Comparison of ENCODE assay signal across 6 cellular contexts in genomic region chr17:63984651-63985386, GRCh38. TPM values are rescaled to one million over a fixed set of nuclear protein-coding genes. Genes with fewer than 3 reads are reported as not detected.
A peak's percentile ranks its signal among the peaks of the same experiment; 100 is the strongest.
DNase-seq lines count a peak whose midpoint lies in the region; ATAC-seq, FAIRE-seq and TF ChIP-seq lines count a peak whose summit lies in the region.

No MANE protein-coding gene starts in this region.

- peaks cover 2 to 8% of the 10 kb centered on the region in 2 donors for H3K36me3 Mint-ChIP-seq in activated T-cell treated with anti-CD3 and anti-CD28 coated beads, Interleukin-2, amount 50 U/mL, for 72 hours (ENCODE audit: insufficient read depth in 2 of 2)

- peaks cover 16% of the 10 kb centered on the region for H3K4me1 Mint-ChIP-seq in activated T-cell treated with anti-CD3 and anti-CD28 coated beads, Interleukin-2, amount 50 U/mL, for 72 hours (ENCODE audit: low read depth)

- H3K27ac Mint-ChIP-seq in activated T-cell treated with anti-CD3 and anti-CD28 coated beads, Interleukin-2, amount 50 U/mL, for 72 hours: peak overlapping the region; percentile 82

- H3K9me3 Mint-ChIP-seq in activated T-cell treated with anti-CD3 and anti-CD28 coated beads, Interleukin-2, amount 50 U/mL, for 72 hours: peaks cover 6 to 7% of the 10 kb centered on the region in 2 donors

- DNase-seq in HTR-8/SVneo (ENCODE audit: insufficient read length, low spot score) (peak; percentile 53), kidney glomerular epithelial cell (lab: John Stamatoyannopoulos, UW) (peak; percentile 50), GM13977 (ENCODE audit: low spot score) (no peak)
- peak; percentile 77 to 80 for DNase-seq in activated T-cell treated with anti-CD3 and anti-CD28 coated beads, Interleukin-2, amount 50 U/mL, for 72 hours

- H3K27me3 Mint-ChIP-seq in activated T-cell treated with anti-CD3 and anti-CD28 coated beads, Interleukin-2, amount 50 U/mL, for 72 hours (ENCODE audit: low read depth): no peaks in the 10 kb centered on the region

- no peak for TF ChIP-seq CTCF in GM13977 (IDR thresholded peaks at IDR 0.05; ENCODE audit: extremely low read depth, insufficient read depth, missing control alignments)

- in situ Hi-C loops in GM13977 (cut with MboI; ENCODE audit: low pct_unique_long_range_greater_than_20kb, low sequenced_read_pairs, unreplicated experiment): no loop called here

- FAIRE-seq in HTR-8/SVneo (lab: Jason Lieb, UNC): peak; percentile 57

- peak; percentile 92 to 96 for ATAC-seq in activated T-cell treated with anti-CD3 and anti-CD28 coated beads, Interleukin-2, amount 50 U/mL, for 72 hours (replicated peaks in 1 of 2)
- ATAC-seq in GM18502 (IDR thresholded peaks at IDR 0.05; ENCODE audit: poor library complexity, unreplicated experiment) (no peak), GM21528 (IDR thresholded peaks at IDR 0.05; ENCODE audit: low FRiP score, unreplicated experiment) (no peak)

- peak overlapping the region in 1 of 2 donors; percentile 36 for H3K4me3 Mint-ChIP-seq in activated T-cell treated with anti-CD3 and anti-CD28 coated beads, Interleukin-2, amount 50 U/mL, for 72 hours

RNA-seq across cellular contexts. Expression of gene SCN4A, which starts 12.1 kb away (rescaled TPM):
- 1 to 10 TPM in 1 of 2 donors, under 1 TPM in 1; 0.93 to 1.0 TPM for total RNA-seq in activated T-cell treated with anti-CD3 and anti-CD28 coated beads, Interleukin-2, amount 50 U/mL, for 72 hours

RNA-seq across cellular contexts. Expression of gene PRR29, which starts 13.3 kb away (rescaled TPM):
- 1 to 10 TPM in 1 of 2 donors, under 1 TPM in 1; 0.96 to 1.1 TPM for total RNA-seq in activated T-cell treated with anti-CD3 and anti-CD28 coated beads, Interleukin-2, amount 50 U/mL, for 72 hours

RNA-seq across cellular contexts. Expression of gene ICAM2, which starts 35.6 kb away (rescaled TPM):
- 10 to 100 TPM; 49.9 to 55.7 TPM for total RNA-seq in activated T-cell treated with anti-CD3 and anti-CD28 coated beads, Interleukin-2, amount 50 U/mL, for 72 hours

RNA-seq across cellular contexts. Expression of gene CD79B, which starts 52.7 kb away (rescaled TPM):
- total RNA-seq in activated T-cell treated with anti-CD3 and anti-CD28 coated beads, Interleukin-2, amount 50 U/mL, for 72 hours: 10 to 100 TPM; 24.8 to 31.0 TPM

Comparison
In these comparisons a context has a peak if more than half of its experiments do, and no peak if none do; other contexts are left out.
1. ATAC-seq: peak in activated T-cell treated with anti-CD3 and anti-CD28 coated beads, Interleukin-2, amount 50 U/mL, for 72 hours (2 of 2); none in GM18502 (single experiment) and GM21528 (single experiment).